8 cellular contexts compared by ENCODE assay signal in the genomic region with DNA sequence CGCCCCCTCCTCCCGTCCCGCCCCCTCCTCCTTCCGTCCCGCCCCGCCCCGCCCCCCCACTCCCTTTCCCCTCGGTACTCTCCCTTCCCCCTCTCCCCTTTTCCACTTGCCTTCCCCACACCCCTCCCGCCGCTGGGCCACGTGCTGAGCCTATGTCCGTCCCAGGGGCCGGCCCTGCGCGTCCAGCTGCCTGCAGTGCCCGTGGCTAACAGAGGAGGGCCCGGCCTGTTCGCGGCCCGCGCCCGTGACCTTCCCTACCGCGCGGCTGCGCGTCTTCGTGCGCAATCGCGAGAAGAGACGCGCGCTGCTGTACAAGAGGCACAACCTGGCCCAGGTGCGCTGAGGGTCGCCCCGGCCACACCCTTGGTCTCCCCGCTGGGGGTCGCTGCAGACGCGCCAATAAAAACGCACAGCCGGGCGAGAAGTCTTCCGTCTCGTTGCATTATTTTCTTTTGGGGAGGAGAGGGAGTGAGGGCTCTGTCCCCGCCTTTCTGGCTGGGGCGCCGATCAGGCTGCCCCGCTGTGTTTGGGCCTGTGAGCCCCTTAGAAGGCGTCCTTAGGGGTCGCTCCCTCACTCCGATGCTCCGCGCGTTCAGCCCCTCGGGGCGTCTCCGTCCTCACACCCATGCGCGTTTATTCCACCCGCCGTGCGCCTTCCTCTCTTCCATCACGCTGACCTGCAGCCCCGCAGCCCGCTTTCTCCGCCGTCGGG. TPM values are rescaled to one million over a fixed set of nuclear protein-coding genes. Genes with fewer than 3 reads are reported as not detected.
DNase-seq lines count a peak whose midpoint lies in the region; ATAC-seq and TF ChIP-seq lines count a peak whose summit lies in the region.

No MANE protein-coding gene starts in this region.

- POLR2A ChIA-PET in A673 (lab: Charles Lee; ENCODE audit: low non-redundant PET) (no interaction called here), OCI-LY7 (lab: Charles Lee) (no interaction called here)

- peaks cover 34% of the 10 kb centered on the region for H3K27me3 Mint-ChIP-seq in neural crest cell (ENCODE audit: low read depth)

- H3K9me3 ChIP-seq in A673 (ENCODE audit: low read depth, low read length, poor library complexity, severe bottlenecking) (no peaks in the 10 kb centered on the region), OCI-LY7 (ENCODE audit: low read length) (no peaks in the 10 kb centered on the region)

- no peaks in the 10 kb centered on the region for H3K36me3 ChIP-seq in A673 (ENCODE audit: insufficient read depth, low read length, poor library complexity, severe bottlenecking)
- H3K36me3 ChIP-seq in OCI-LY7 (ENCODE audit: insufficient read depth, low read length), result no peaks in the 10 kb centered on the region

- peak overlapping the region; percentile 43 for H3K27ac Mint-ChIP-seq in neural crest cell (ENCODE audit: unreplicated experiment)

- no peak overlapping the region for H2AFZ ChIP-seq in OCI-LY7 (ENCODE audit: low read length)

- DNase-seq in A673 (ENCODE audit: low spot score) (peak; percentile 74), HCEC 1CT (peak; percentile 54), OCI-LY7 (ENCODE audit: low spot score) (peak; percentile 19), foreskin keratinocyte (peak in 1 of 2 donors; percentile 50), neural crest cell (ENCODE audit: low read depth, low spot score) (peak; percentile 69), superior temporal gyrus (ENCODE audit: extremely low spot score) (peak; percentile 19)
- DNase-seq in activated effector memory CD4-positive, alpha-beta T cell treated with anti-CD3 and anti-CD28 coated beads, Interleukin-2, amount 50 U/mL, for 16 hours, result peak; percentile 77

- BruUV-seq in A673 (replicated peaks; lab: Mats Ljungman, UMichigan), result no TSS peak
- no TSS peak for BruUV-seq in OCI-LY7 (replicated peaks; lab: Mats Ljungman, UMichigan)

- peak overlapping the region; percentile 91 for H3K4me3 Mint-ChIP-seq in neural crest cell

- H4K20me1 ChIP-seq in OCI-LY7 (ENCODE audit: insufficient read depth, low read length), result no peaks in the 10 kb centered on the region; the same call in 1 of the 2 replicates

- H3K27me3 ChIP-seq in A673 (replicated peaks; ENCODE audit: insufficient read depth, low read depth, low read length, poor library complexity) (no peaks in the 10 kb centered on the region), foreskin keratinocyte (peaks cover 1% of the 10 kb centered on the region)

- H3K36me3 Mint-ChIP-seq in neural crest cell (ENCODE audit: low read depth), result no peaks in the 10 kb centered on the region

- peak overlapping the region; percentile 75 for H3K4me3 ChIP-seq in A673 (ENCODE audit: low read depth, low read length, poor library complexity, severe bottlenecking)
- no peak overlapping the region for H3K4me3 ChIP-seq in OCI-LY7 (ENCODE audit: low read depth, low read length, poor library complexity, severe bottlenecking)

- peak; percentile 67 for ATAC-seq in foreskin keratinocyte
- no peak for ATAC-seq in HG02763 (IDR thresholded peaks at IDR 0.05; ENCODE audit: unreplicated experiment)

- no peaks in the 10 kb centered on the region for H3K79me2 ChIP-seq in OCI-LY7 (ENCODE audit: insufficient read depth, low read depth, low read length)

- H3K9me3 Mint-ChIP-seq in neural crest cell, result no peaks in the 10 kb centered on the region

- H3K4me1 ChIP-seq in A673 (ENCODE audit: insufficient read depth, low read length, poor library complexity, severe bottlenecking) (peaks cover 5% of the 10 kb centered on the region), OCI-LY7 (ENCODE audit: insufficient read depth, low read length, poor library complexity, severe bottlenecking) (no peaks in the 10 kb centered on the region), foreskin keratinocyte (no peaks in the 10 kb centered on the region)

- peaks cover 8% of the 10 kb centered on the region for H3K4me1 Mint-ChIP-seq in neural crest cell

- CTCF ChIA-PET in A673 (lab: Charles Lee), result interaction anchor here (0.5 kb wide), 1 partner anchor 28 kb away, joined by 7 read pairs; a partner anchor contains a TSS
- CTCF ChIA-PET in OCI-LY7 (lab: Charles Lee; ENCODE audit: unreplicated experiment), result no interaction called here

- intact Hi-C loops in A673 (cut with micrococcal nuclease; ENCODE audit: unreplicated experiment), result loop anchor here (5.0 kb wide), 1 partner anchor 124 kb away; no protein-coding TSS in a partner anchor
- intact Hi-C loops in OCI-LY7 (cut with micrococcal nuclease; ENCODE audit: unreplicated experiment), result no loop called here

- no peaks in the 10 kb centered on the region for H3K9me2 ChIP-seq in OCI-LY7 (ENCODE audit: insufficient read depth, low read length)

- peak overlapping the region; percentile 71 for H3K27ac ChIP-seq in A673 (ENCODE audit: low read depth, low read length, poor library complexity, severe bottlenecking)
- no peak overlapping the region for H3K27ac ChIP-seq in OCI-LY7 (ENCODE audit: low read depth, low read length, poor library complexity, severe bottlenecking)
- no peak overlapping the region for H3K27ac ChIP-seq in foreskin keratinocyte

- TF ChIP-seq CTCF in A673 (conservative IDR thresholded peaks at IDR 0.05; ENCODE audit: low read depth, low read length), result peak; percentile 80
- peak; percentile 58 for TF ChIP-seq CTCF in OCI-LY7 (conservative IDR thresholded peaks at IDR 0.05; ENCODE audit: low read length)
- TF ChIP-seq CTCF in foreskin keratinocyte (conservative IDR thresholded peaks at IDR 0.05), result peak; percentile 77
- TF ChIP-seq CTCF in neural crest cell (conservative IDR thresholded peaks at IDR 0.05), result peak; percentile 82

- peak overlapping the region; percentile 23; the same call in 1 of the 2 replicates for H3K4me2 ChIP-seq in OCI-LY7 (ENCODE audit: low read length)

RNA-seq across cellular contexts. Expression of a gene that starts 28.0 kb away (rescaled TPM):
- total RNA-seq in A673 (2021), result 41.8 and 46.6 TPM in 2 replicates
- total RNA-seq in OCI-LY7 (2014; rRNA removed; shearing (Covaris generic)), result 26.7 and 30.0 TPM in 2 replicates
- total RNA-seq in OCI-LY7 (2022), result 57.4 and 60.8 TPM in 2 replicates
- 27.0 and 28.4 TPM in 2 replicates for total RNA-seq in foreskin keratinocyte
- polyA plus RNA-seq in foreskin keratinocyte, result 20.9 and 25.4 TPM in 2 replicates
- total RNA-seq in neural crest cell, result 38.4 and 45.3 TPM in 2 replicates

RNA-seq across cellular contexts. Expression of a gene that starts 38.1 kb away (rescaled TPM):
- 0.54 and 0.72 TPM in 2 replicates for total RNA-seq in A673 (2021)
- 0.13 TPM in 1 of 2 replicates, not detected in the other for total RNA-seq in OCI-LY7 (2014; rRNA removed; shearing (Covaris generic))
- not detected in 2 replicates for total RNA-seq in OCI-LY7 (2022)
- 0.68 and 0.81 TPM in 2 replicates for total RNA-seq in foreskin keratinocyte
- polyA plus RNA-seq in foreskin keratinocyte, result 0.62 and 0.65 TPM in 2 replicates
- 4.7 and 6.3 TPM in 2 replicates for total RNA-seq in neural crest cell
